ENCODE assay signal across 8 cellular contexts in genomic region chr6:88982720-88983119, GRCh38. TPM values are rescaled to one million over a fixed set of nuclear protein-coding genes. Genes with fewer than 3 reads are reported as not detected.
A peak's percentile ranks its signal among the peaks of the same experiment; 100 is the strongest.
DNase-seq lines count a peak whose midpoint lies in the region; TF ChIP-seq lines count a peak whose summit lies in the region.

No MANE protein-coding gene starts in this region.

- WGBS in hepatocyte (ENCODE audit: low lambda C conversion rate, missing lambda C conversion rate), result 0% methylated on average over 2 of the region's 2 CpGs

- H3K27me3 ChIP-seq in GM06990 (replicated peaks; ENCODE audit: control insufficient read depth, insufficient read depth, low read length) (no peaks in the 10 kb centered on the region), hepatocyte (no peaks in the 10 kb centered on the region), skeletal muscle tissue (ENCODE audit: control insufficient read depth in 3 of 3, insufficient read depth in 3 of 3, low read length in 3 of 3) (no peaks in the 10 kb centered on the region)

- in situ Hi-C loops in ACHN (cut with HindIII; ENCODE audit: low pct_ligation_motif_present, low pct_unique_long_range_greater_than_20kb, low sequenced_read_pairs) (no loop called here), astrocyte of the spinal cord (cut with HindIII; ENCODE audit: low sequenced_read_pairs) (no loop called here)

- H3K4me3 ChIP-seq in GM06990 (replicated peaks; ENCODE audit: low read depth, low read length) (no peak overlapping the region), astrocyte of the spinal cord (ENCODE audit: low read depth, low read length) (no peak overlapping the region), hepatocyte (no peak overlapping the region), skeletal muscle tissue (ENCODE audit: low read length in 3 of 3) (no peak overlapping the region)

- TF ChIP-seq CTCF in GM06990 (IDR thresholded peaks at IDR 0.05; ENCODE audit: insufficient read depth, low read length, poor library complexity, severe bottlenecking) (peak; percentile 54), astrocyte of the spinal cord (IDR thresholded peaks at IDR 0.05; ENCODE audit: low read depth, low read length) (peak; percentile 59), hepatocyte (IDR thresholded peaks at IDR 0.05; ENCODE audit: poor library complexity) (peak; percentile 86)

- H3K9me2 ChIP-seq in hepatocyte (replicated peaks; ENCODE audit: insufficient read depth), result no peaks in the 10 kb centered on the region

- no peaks in the 10 kb centered on the region for H3K36me3 ChIP-seq in GM06990 (ENCODE audit: control insufficient read depth, insufficient read depth, low read length)
- no peaks in the 10 kb centered on the region for H3K36me3 ChIP-seq in hepatocyte (replicated peaks; ENCODE audit: insufficient read depth, low read depth)
- H3K36me3 ChIP-seq in skeletal muscle tissue (ENCODE audit: control insufficient read depth in 3 of 3, insufficient read depth in 3 of 3, low read length in 3 of 3), result no peaks in the 10 kb centered on the region

- H2AFZ ChIP-seq in hepatocyte, result no peak overlapping the region

- H3K4me1 ChIP-seq in hepatocyte (ENCODE audit: insufficient read depth) (no peaks in the 10 kb centered on the region), skeletal muscle tissue (ENCODE audit: control insufficient read depth in 3 of 3, insufficient read depth in 3 of 3, low read length in 3 of 3) (peaks cover 3 to 6% (median 5%) of the 10 kb centered on the region in 3 donors)

- H3K9me3 ChIP-seq in hepatocyte (ENCODE audit: low read depth) (no peaks in the 10 kb centered on the region), skeletal muscle tissue (ENCODE audit: control insufficient read depth in 3 of 3, low read length in 3 of 3) (no peaks in the 10 kb centered on the region)

- no peak overlapping the region for H3K9ac ChIP-seq in skeletal muscle tissue (ENCODE audit: low read depth in 1 of 3, low read length in 3 of 3)

- no peaks in the 10 kb centered on the region for H3K79me2 ChIP-seq in hepatocyte

- H4K20me1 ChIP-seq in hepatocyte (ENCODE audit: insufficient read depth, poor library complexity, severe bottlenecking), result no peaks in the 10 kb centered on the region

- peak overlapping the region; percentile 29 for H3K4me2 ChIP-seq in hepatocyte

- DNase-seq in ACHN, result peak; percentile 66
- no peak for DNase-seq in GM06990 (ENCODE audit: extremely low read depth, insufficient read length)
- peak; percentile 58 for DNase-seq in HT1080 (ENCODE audit: low read depth)
- peak; percentile 59 for DNase-seq in NOMO-1 treated with DMSO at 0.1 percent for 48 hours (lab: John Stamatoyannopoulos, UW; ENCODE audit: unreplicated experiment)
- DNase-seq in astrocyte of the spinal cord (ENCODE audit: low read depth, low spot score), result peak; percentile 84
- peak; percentile 71 for DNase-seq in hepatocyte (ENCODE audit: low spot score)
- DNase-seq in UCSD-AML1 (lab: John Stamatoyannopoulos, UW; ENCODE audit: unreplicated experiment), result no peak

- no peak overlapping the region for H3K27ac ChIP-seq in hepatocyte
- peak overlapping the region; percentile 36 for H3K27ac ChIP-seq in skeletal muscle tissue (ENCODE audit: low read depth, low read length)

RNA-seq across cellular contexts. Expression of gene RNGTT, which starts 19.3 kb away (rescaled TPM):
- total RNA-seq in HT1080 (2014; rRNA removed; shearing (Covaris generic)), result 17.0 and 18.1 TPM in 2 replicates
- polyA plus RNA-seq in HT1080 (2015; cell fraction: cytosol; rRNA removed), result 16.8 and 21.8 TPM in 2 replicates
- 34.5 and 37.2 TPM in 2 replicates for polyA plus RNA-seq in HT1080 (2015; cell fraction: nucleus; rRNA removed)
- total RNA-seq in hepatocyte (15.6 and 16.1 TPM in 2 replicates), skeletal muscle tissue (19.3 TPM)
- polyA plus RNA-seq in hepatocyte, result 7.4 and 8.9 TPM in 2 replicates

Comparison
In these comparisons a context has a peak if more than half of its experiments do, and no peak if none do; other contexts are left out.
1. DNase-seq: peak in ACHN (single experiment), HT1080 (single experiment), NOMO-1 treated with DMSO at 0.1 percent for 48 hours (single experiment), astrocyte of the spinal cord (single experiment) and hepatocyte (single experiment); none in GM06990 (single experiment) and UCSD-AML1 (single experiment).
2. Peak in every context shown above with its lines, with median percentiles within 50 percentile points of each other: CTCF ChIP-seq.